Comparison of ENCODE assay signal across 8 cellular contexts in the genomic region with DNA sequence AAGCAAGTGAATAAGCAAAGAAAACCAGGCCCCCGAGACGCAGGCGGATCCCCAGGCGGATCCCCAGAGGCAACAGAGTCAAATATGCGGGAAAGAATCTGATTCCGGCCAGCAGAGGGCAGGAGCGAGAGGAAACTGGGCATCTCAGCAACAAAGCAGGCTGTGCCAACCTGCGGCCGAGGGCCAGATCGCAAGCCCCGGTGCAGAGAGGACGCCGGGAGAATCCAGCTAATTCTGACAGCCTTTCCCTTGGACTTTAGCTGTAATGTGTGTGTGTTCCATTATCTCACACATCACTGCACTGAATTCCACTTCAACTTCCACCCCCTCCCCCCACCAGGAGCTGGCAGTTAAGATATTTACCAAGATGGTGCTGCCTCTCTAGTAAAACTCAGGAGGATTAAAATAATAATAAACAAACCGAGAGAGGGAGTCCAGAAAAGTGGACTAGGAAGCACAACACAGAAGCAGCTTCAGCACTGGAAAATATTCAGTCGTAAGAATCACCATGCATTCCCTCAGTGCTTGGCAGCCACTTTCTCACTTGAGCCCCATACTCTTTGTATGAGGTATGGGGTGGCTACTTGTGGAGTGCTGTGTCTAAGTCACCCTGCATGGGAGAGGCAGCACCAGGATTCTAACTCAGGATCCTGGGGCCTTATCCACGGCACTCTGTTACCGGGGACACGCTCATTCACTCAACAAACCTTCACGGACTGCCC.
A peak's percentile ranks its signal among the peaks of the same experiment; 100 is the strongest.
DNase-seq lines count a peak whose midpoint lies in the region; ATAC-seq and TF ChIP-seq lines count a peak whose summit lies in the region.

No MANE protein-coding gene starts in this region.

- DNase-seq in DMS53 treated with DMSO at 0.1 percent for 48 hours (lab: John Stamatoyannopoulos, UW; ENCODE audit: unreplicated experiment) (peak; percentile 57), HT1080 (ENCODE audit: low read depth) (peak; percentile 76), NOMO-1 treated with DMSO at 0.1 percent for 48 hours (lab: John Stamatoyannopoulos, UW; ENCODE audit: unreplicated experiment) (peak; percentile 64), endothelial cell (ENCODE audit: low spot score) (peak; percentile 88), mucosa of descending colon (peak; percentile 86 to 96 (median 87))
- peak; percentile 53 for DNase-seq in activated CD8-positive, alpha-beta memory T cell treated with anti-CD3 and anti-CD28 coated beads, Interleukin-2, amount 50 U/mL, for 24 hours (ENCODE audit: extremely low read depth)
- DNase-seq in stimulated activated CD8-positive, alpha-beta memory T cell treated with anti-CD3 and anti-CD28 coated beads, Interleukin-4, amount 100 ng/mL, for 24 hours (ENCODE audit: low read depth), result peak; percentile 64

- peaks cover 70% of the 10 kb centered on the region for H3K4me1 Mint-ChIP-seq in endothelial cell (ENCODE audit: unreplicated experiment)

- H3K4me3 ChIP-seq in mucosa of descending colon, result no peak overlapping the region

- H3K4me1 ChIP-seq in mucosa of descending colon (ENCODE audit: low read depth), result peaks cover 4% of the 10 kb centered on the region

- H3K27ac Mint-ChIP-seq in endothelial cell (ENCODE audit: unreplicated experiment), result no peak overlapping the region

- no peak overlapping the region for H3K4me3 Mint-ChIP-seq in endothelial cell (ENCODE audit: unreplicated experiment)

- ATAC-seq in mucosa of descending colon (peak; percentile 90), HG03565 (IDR thresholded peaks at IDR 0.05; ENCODE audit: unreplicated experiment) (no peak)

- H3K36me3 ChIP-seq in mucosa of descending colon (ENCODE audit: low read depth), result no peaks in the 10 kb centered on the region

- H3K36me3 Mint-ChIP-seq in endothelial cell (ENCODE audit: low read depth, unreplicated experiment), result no peaks in the 10 kb centered on the region

- H3K9me3 ChIP-seq in mucosa of descending colon, result no peaks in the 10 kb centered on the region

- no peaks in the 10 kb centered on the region for H3K9me3 Mint-ChIP-seq in endothelial cell (ENCODE audit: unreplicated experiment)

- intact Hi-C loops in mucosa of descending colon (cut with DNase I, micrococcal nuclease), result loop anchor here in 1 of 2 donors (10.0 kb wide), 1 partner anchor 118 kb away; no protein-coding TSS in a partner anchor

- TF ChIP-seq CTCF in endothelial cell (IDR thresholded peaks at IDR 0.05; ENCODE audit: unreplicated experiment) (peak; percentile 86), mucosa of descending colon (IDR thresholded peaks at IDR 0.05) (peak; percentile 63)

- peaks cover 9% of the 10 kb centered on the region for H3K27me3 Mint-ChIP-seq in endothelial cell (ENCODE audit: unreplicated experiment)
